In the genomic region with DNA sequence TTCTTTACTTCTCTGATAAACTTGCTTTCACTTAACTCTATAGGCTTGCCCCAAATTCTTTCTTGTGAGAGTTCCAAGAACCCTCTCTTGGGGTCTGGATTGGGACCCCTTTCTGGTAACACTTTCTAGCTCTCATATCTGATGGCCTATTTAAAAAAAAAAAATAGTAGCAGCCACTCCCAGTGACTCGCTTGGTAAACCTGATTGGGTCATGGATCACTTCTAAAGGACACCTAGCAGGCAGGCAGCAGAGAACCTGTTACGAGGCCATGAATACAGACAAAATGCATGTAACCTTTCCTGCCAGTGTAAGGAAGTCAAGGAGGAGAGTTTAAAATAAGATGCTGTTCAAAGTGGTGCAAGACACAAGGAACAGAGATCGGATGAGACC, we compare ENCODE assay signal across 16 cellular contexts. TPM values are rescaled to one million over a fixed set of nuclear protein-coding genes. Genes with fewer than 3 reads are reported as not detected.
A peak's percentile ranks its signal among the peaks of the same experiment; 100 is the strongest.
DNase-seq lines count a peak whose midpoint lies in the region; ATAC-seq, FAIRE-seq and TF ChIP-seq lines count a peak whose summit lies in the region.
"Had no signal": no experiment of that assay in that cellular context is flagged by ENCODE, and none has a peak within 500 bp of the region (broad histone marks: within the 10 kb centered on the region; RNA-seq: fewer than 3 reads in every experiment).

No MANE protein-coding gene starts in this region.

- ATAC-seq in gastroesophageal sphincter (no peak), GM18517 (IDR thresholded peaks at IDR 0.05; ENCODE audit: unreplicated experiment) (no peak), HG03025 (IDR thresholded peaks at IDR 0.05; ENCODE audit: low FRiP score, unreplicated experiment) (no peak)
- ATAC-seq: GM12878; stimulated activated memory B cell treated with anti-CD40 and anti-IgM and Interleukin-4, amounts not matched to agents 10 μg/mL and 1 μg/mL and 100 μg/mL, for 72 hours had no signal

- no peak overlapping the region for H3K9ac ChIP-seq in BLaER1 treated with 17β-estradiol and CSF1 and Interleukin-3, amounts not matched to agents 10 nM and 100 nM
- H3K9ac ChIP-seq in NT2/D1 (ENCODE audit: insufficient read length, low read depth), result peak overlapping the region; percentile 3

- no peak for FAIRE-seq in small intestine (lab: Jason Lieb, UNC)
- FAIRE-seq: GM12878 had no signal

- no peak for TF ChIP-seq EP300 in gastroesophageal sphincter (IDR thresholded peaks at IDR 0.05)

- H3K9me3 ChIP-seq in BLaER1 treated with 17β-estradiol and CSF1 and Interleukin-3, amounts not matched to agents 10 nM and 100 nM (replicated peaks in 1 of 11), result no peaks in the 10 kb centered on the region
- H3K9me3 ChIP-seq in NT2/D1 (ENCODE audit: insufficient read depth, low read length), result no peaks in the 10 kb centered on the region
- H3K9me3 ChIP-seq in gastroesophageal sphincter, result no peaks in the 10 kb centered on the region
- H3K9me3 ChIP-seq in small intestine (ENCODE audit: control insufficient read depth, low read depth), result no peaks in the 10 kb centered on the region

- H3K27ac ChIP-seq in BLaER1 treated with 17β-estradiol and CSF1 and Interleukin-3, amounts not matched to agents 10 nM and 100 nM, result peak overlapping the region in 2 of 11 experiments; percentile 65 to 77; a peak in 2 of 22 replicates
- H3K27ac ChIP-seq in gastroesophageal sphincter, result peak overlapping the region in 3 of 4 donors; percentile 17 to 65 (median 47)
- H3K27ac ChIP-seq in small intestine (ENCODE audit: low read depth in 1 of 2, low read length in 1 of 2), result peak overlapping the region; percentile 71 to 78
- no peak overlapping the region for H3K27ac ChIP-seq in brain microvascular endothelial cell
- H3K27ac ChIP-seq: SK-N-MC had no signal

- H3K4me2 ChIP-seq in BLaER1 treated with 17β-estradiol and CSF1 and Interleukin-3, amounts not matched to agents 10 nM and 100 nM, result peak overlapping the region in 6 of 11 experiments; percentile 38 to 87 (median 78); a peak in 11 of 22 replicates

- TF ChIP-seq CTCF in gastroesophageal sphincter (IDR thresholded peaks at IDR 0.05) (no peak), brain microvascular endothelial cell (IDR thresholded peaks at IDR 0.05; ENCODE audit: low read depth, low read length, missing control alignments) (no peak)

- DNase-seq in NT2/D1 (ENCODE audit: low read depth, low spot score), result no peak
- DNase-seq in small intestine, result peak; percentile 74
- DNase-seq in D341Med (ENCODE audit: low spot score), result no peak
- DNase-seq in brain microvascular endothelial cell, result no peak
- DNase-seq: activated CD4-positive, alpha-beta T cell treated with anti-CD3 and anti-CD28 coated beads for 1 hour; activated gamma-delta T cell treated with Interleukin-2 at 50 U/mL for 16 hours; amygdala; NCI-H1092 treated with DMSO at 0.1 percent for 48 hours; NCI-H2107 had no signal

- in situ Hi-C loops in brain microvascular endothelial cell (cut with HindIII; ENCODE audit: low pct_ligation_motif_present, low sequenced_read_pairs), result no loop called here

- H4K20me1 ChIP-seq in BLaER1 treated with 17β-estradiol and CSF1 and Interleukin-3, amounts not matched to agents 10 nM and 100 nM, result no peaks in the 10 kb centered on the region

- peaks cover 6 to 67% (median 24%) of the 10 kb centered on the region in 10 experiments; a peak in 19 of 20 replicates for H3K4me1 ChIP-seq in BLaER1 treated with 17β-estradiol and CSF1 and Interleukin-3, amounts not matched to agents 10 nM and 100 nM
- peaks cover 5% of the 10 kb centered on the region for H3K4me1 ChIP-seq in NT2/D1 (ENCODE audit: insufficient read depth, insufficient read length)
- peaks cover 0 to 48% (median 20%) of the 10 kb centered on the region in 3 donors for H3K4me1 ChIP-seq in gastroesophageal sphincter
- H3K4me1 ChIP-seq in small intestine (ENCODE audit: control insufficient read depth in 2 of 2, insufficient read depth in 1 of 2, low read depth in 1 of 2, low read length in 1 of 2), result peaks cover 11 to 13% of the 10 kb centered on the region in 2 donors

- H3K4me3 ChIP-seq in BLaER1 treated with 17β-estradiol and CSF1 and Interleukin-3, amounts not matched to agents 10 nM and 100 nM, result no peak overlapping the region
- H3K4me3 ChIP-seq in NT2/D1 (ENCODE audit: insufficient read length, low read depth) (no peak overlapping the region), gastroesophageal sphincter (no peak overlapping the region), small intestine (ENCODE audit: low read depth in 1 of 2, low read length in 2 of 2) (no peak overlapping the region), brain microvascular endothelial cell (ENCODE audit: low read depth, low read length) (no peak overlapping the region)
- H3K4me3 ChIP-seq: GM12878, SK-N-MC had no signal

- no peak for TF ChIP-seq POLR2A in gastroesophageal sphincter (IDR thresholded peaks at IDR 0.05)

- H3K36me3 ChIP-seq in BLaER1 treated with 17β-estradiol and CSF1 and Interleukin-3, amounts not matched to agents 10 nM and 100 nM, result no peaks in the 10 kb centered on the region
- H3K36me3 ChIP-seq in NT2/D1 (ENCODE audit: insufficient read depth, insufficient read length, low read length) (no peaks in the 10 kb centered on the region), gastroesophageal sphincter (no peaks in the 10 kb centered on the region), small intestine (ENCODE audit: control insufficient read depth in 2 of 2, insufficient read depth in 2 of 2, low read length in 2 of 2) (no peaks in the 10 kb centered on the region), brain microvascular endothelial cell (replicated peaks) (no peaks in the 10 kb centered on the region)

- 80 to 91% methylated on average over 1 to 2 of the region's 3 CpGs for WGBS in gastroesophageal sphincter (ENCODE audit: low coverage in 1 of 2), 2 donors
- 31 to 70% (median 48%) methylated on average over 3 of the region's 3 CpGs for WGBS in small intestine, 3 donors

- peaks cover 16 to 34% (median 27%) of the 10 kb centered on the region in 11 experiments; a peak in 21 of 22 replicates for H3K27me3 ChIP-seq in BLaER1 treated with 17β-estradiol and CSF1 and Interleukin-3, amounts not matched to agents 10 nM and 100 nM
- H3K27me3 ChIP-seq in NT2/D1 (ENCODE audit: insufficient read depth, insufficient read length), result no peaks in the 10 kb centered on the region
- H3K27me3 ChIP-seq in gastroesophageal sphincter, result no peaks in the 10 kb centered on the region
- H3K27me3 ChIP-seq in small intestine (ENCODE audit: control insufficient read depth in 2 of 2, insufficient read depth in 2 of 2, low read length in 2 of 2), result no peaks in the 10 kb centered on the region
- no peaks in the 10 kb centered on the region for H3K27me3 ChIP-seq in brain microvascular endothelial cell (replicated peaks)

RNA-seq across cellular contexts. Expression of gene SERPINB6, which starts 9.1 kb away (rescaled TPM):
- total RNA-seq in gastroesophageal sphincter, result 100 to 1,000 TPM; 130 to 154 (median 143) TPM
- polyA plus RNA-seq in small intestine, result 100 to 1,000 TPM; 306 to 539 (median 531) TPM

RNA-seq across cellular contexts. Expression of gene NQO2, which starts 19.2 kb away (rescaled TPM):
- total RNA-seq in gastroesophageal sphincter, result 10 to 100 TPM; 15.8 to 32.8 (median 27.2) TPM
- 10 to 100 TPM; 35.6 to 84.5 (median 82.1) TPM for polyA plus RNA-seq in small intestine
